In the genomic region with DNA sequence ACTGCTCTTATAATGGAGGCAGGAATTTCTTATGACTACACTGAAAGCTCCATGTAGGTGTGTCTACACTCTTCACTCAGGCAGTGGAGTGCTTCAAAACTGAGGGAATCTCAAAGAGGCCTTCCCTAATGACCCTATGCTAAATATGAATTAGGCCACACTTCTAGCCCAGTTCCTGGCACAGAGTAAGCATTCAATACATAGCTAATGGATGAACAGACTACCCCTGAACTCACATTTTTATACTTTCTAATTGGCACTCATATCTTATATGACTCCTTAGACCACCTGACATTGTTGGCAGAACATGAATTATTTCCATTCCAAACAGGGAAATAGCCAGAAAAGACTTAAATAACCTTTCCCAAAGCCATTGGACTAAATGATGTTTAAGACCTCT, we compare ENCODE assay signal across 18 cellular contexts. TPM values are rescaled to one million over a fixed set of nuclear protein-coding genes. Genes with fewer than 3 reads are reported as not detected.
DNase-seq lines count a peak whose midpoint lies in the region; ATAC-seq and TF ChIP-seq lines count a peak whose summit lies in the region.
"Had no signal": no experiment of that assay in that cellular context is flagged by ENCODE, and none has a peak within 500 bp of the region (broad histone marks: within the 10 kb centered on the region; RNA-seq: fewer than 3 reads in every experiment).

No MANE protein-coding gene starts in this region.

- H3K4me2 ChIP-seq in IMR-90 (ENCODE audit: low read depth, low read length) (no peak overlapping the region), PC-9 (peak overlapping the region; percentile 81)

- H3K4me1 Mint-ChIP-seq in mesothelial cell of epicardium: peaks cover 61% of the 10 kb centered on the region
- H3K4me1 Mint-ChIP-seq in progenitor cell of endocrine pancreas (ENCODE audit: low read depth): peaks cover 3% of the 10 kb centered on the region

- no peak for TF ChIP-seq POLR2A in IMR-90 (IDR thresholded peaks at IDR 0.05; ENCODE audit: low read depth, low read length)

- peaks cover 55% of the 10 kb centered on the region for H3F3A ChIP-seq in PC-9 (ENCODE audit: insufficient read depth, low read depth)

- BruUV-seq in IMR-90 (replicated peaks; lab: Mats Ljungman, UMichigan): no TSS peak
- no TSS peak for BruUV-seq in PC-9 (replicated peaks; lab: Mats Ljungman, UMichigan)

- H3K14ac ChIP-seq in IMR-90 (replicated peaks; ENCODE audit: low read depth, low read length): no peak overlapping the region

- peak overlapping the region; percentile 55; the same call in 1 of the 2 replicates for H4K91ac ChIP-seq in IMR-90 (ENCODE audit: insufficient read depth, low read depth, low read length)

- no peak for DNase-seq in IMR-90
- peak in 1 of 2 experiments; percentile 21 for DNase-seq in PC-9
- DNase-seq in choroid plexus epithelial cell (ENCODE audit: low read depth): peak; percentile 35
- no peak for DNase-seq in mesothelial cell of epicardium (ENCODE audit: low spot score in 2 of 2, unreplicated experiment in 2 of 2)
- no peak for DNase-seq in RKO (ENCODE audit: low spot score)
- DNase-seq in activated CD4-positive, CD25-positive, alpha-beta regulatory T cell treated with anti-CD3 and anti-CD28 coated beads, Interleukin-2, amount 50 U/mL, for 72 hours: no peak
- no peak for DNase-seq in progenitor cell of endocrine pancreas (ENCODE audit: low spot score, unreplicated experiment)
- DNase-seq: BE2C; C1 segment of cervical spinal cord; CD4-positive, CD25-positive, alpha-beta regulatory T cell; CD8-positive, alpha-beta memory T cell; COR-L47 had no signal

- peaks cover 71% of the 10 kb centered on the region for H3K79me2 ChIP-seq in PC-9 (ENCODE audit: low read depth)

- peaks cover 7% of the 10 kb centered on the region for H4K20me1 ChIP-seq in IMR-90 (ENCODE audit: insufficient read depth, low read length)
- no peaks in the 10 kb centered on the region for H4K20me1 ChIP-seq in PC-9 (ENCODE audit: insufficient read depth)

- H3K4me3 ChIP-seq in IMR-90 (ENCODE audit: insufficient read depth, low read depth, low read length) (no peak overlapping the region), PC-9 (peak overlapping the region; percentile 33; the same call in 1 of the 2 replicates), choroid plexus epithelial cell (ENCODE audit: low read depth, low read length) (no peak overlapping the region)
- H3K4me3 ChIP-seq: HAP-1 had no signal

- no peaks in the 10 kb centered on the region for H3K27me3 ChIP-seq in IMR-90 (ENCODE audit: control insufficient read depth, insufficient read depth, low read length)
- no peaks in the 10 kb centered on the region for H3K27me3 ChIP-seq in PC-9 (ENCODE audit: insufficient read depth, low read depth)
- H3K27me3 ChIP-seq: BE2C had no signal

- H3K36me3 ChIP-seq in IMR-90 (ENCODE audit: control insufficient read depth, insufficient read depth, low read length): no peaks in the 10 kb centered on the region
- peaks cover 9% of the 10 kb centered on the region; the same call in 1 of the 2 replicates for H3K36me3 ChIP-seq in PC-9 (ENCODE audit: low read depth)
- H3K36me3 ChIP-seq: BE2C, HAP-1 had no signal

- TF ChIP-seq CTCF in IMR-90 (conservative IDR thresholded peaks at IDR 0.05; ENCODE audit: low read depth, low read length) (no peak), PC-9 (conservative IDR thresholded peaks at IDR 0.05) (no peak), choroid plexus epithelial cell (conservative IDR thresholded peaks at IDR 0.05; ENCODE audit: low read depth, low read length) (no peak), mesothelial cell of epicardium (IDR thresholded peaks at IDR 0.05; ENCODE audit: unreplicated experiment) (no peak), progenitor cell of endocrine pancreas (IDR thresholded peaks at IDR 0.05; ENCODE audit: unreplicated experiment) (no peak)

- no peak overlapping the region for H2BK5ac ChIP-seq in IMR-90 (ENCODE audit: low read depth, low read length, poor library complexity, severe bottlenecking)

- peak overlapping the region in 1 of 2 experiments; percentile 51; a peak in 1 of 4 replicates for H4K8ac ChIP-seq in IMR-90 (ENCODE audit: low read depth in 2 of 2, low read length in 2 of 2)

- POLR2A ChIA-PET in IMR-90 (lab: Charles Lee; ENCODE audit: unreplicated experiment) (no interaction called here), PC-9 (lab: Charles Lee; ENCODE audit: unreplicated experiment) (no interaction called here)

- H3K23ac ChIP-seq in IMR-90 (ENCODE audit: low read depth, low read length): 0 out of 2 replicates have a peak overlapping the region, but pooled peaks have one; percentile 18

- H3K27me3 Mint-ChIP-seq in mesothelial cell of epicardium (ENCODE audit: low read depth): no peaks in the 10 kb centered on the region
- no peaks in the 10 kb centered on the region for H3K27me3 Mint-ChIP-seq in progenitor cell of endocrine pancreas

- H2AK5ac ChIP-seq in IMR-90 (ENCODE audit: low read depth, low read length): no peak overlapping the region

- CTCF ChIA-PET in IMR-90 (lab: Yijun Ruan, JAX): interaction anchor here (0.8 to 4.7 kb wide), 4 partner anchors 60 to 84 kb away, joined by 4 to 51 read pairs (median 8); a partner anchor contains a TSS
- CTCF ChIA-PET in PC-9 (lab: Charles Lee): interaction anchor here (2.6 kb wide), 1 partner anchor 70 kb away, joined by 12 read pairs; no protein-coding TSS in a partner anchor

- H3K79me1 ChIP-seq in IMR-90 (ENCODE audit: low read depth in 1 of 2, low read length in 2 of 2): peaks cover 9 to 21% of the 10 kb centered on the region in 2 experiments; a peak in 3 of 4 replicates

- no peak overlapping the region for H4K5ac ChIP-seq in IMR-90 (ENCODE audit: low read depth, low read length)

- no peak overlapping the region for H2BK20ac ChIP-seq in IMR-90 (ENCODE audit: low read depth, low read length)

- no peak overlapping the region for H3K56ac ChIP-seq in IMR-90 (ENCODE audit: extremely low read depth, insufficient read depth, low read length)

- ATAC-seq in IMR-90 (ENCODE audit: low read depth) (no peak), HG03457 (IDR thresholded peaks at IDR 0.05; ENCODE audit: unreplicated experiment) (no peak)

- peaks cover 36% of the 10 kb centered on the region for H3K4me1 ChIP-seq in IMR-90 (ENCODE audit: control insufficient read depth, insufficient read depth, low read length)
- peaks cover 72% of the 10 kb centered on the region for H3K4me1 ChIP-seq in PC-9 (replicated peaks; ENCODE audit: insufficient read depth)
- H3K4me1 ChIP-seq: BE2C, HAP-1 had no signal

- dilution Hi-C loops in IMR-90 (cut with HindIII; ENCODE audit: low sequenced_read_pairs, unreplicated experiment): no loop called here

- H3K9me3 Mint-ChIP-seq in mesothelial cell of epicardium: no peaks in the 10 kb centered on the region
- H3K9me3 Mint-ChIP-seq in progenitor cell of endocrine pancreas (ENCODE audit: low read depth): no peaks in the 10 kb centered on the region
- H3K9me3 Mint-ChIP-seq: CD8-positive, alpha-beta memory T cell had no signal

- H3K9me2 ChIP-seq in PC-9 (ENCODE audit: insufficient read depth): no peaks in the 10 kb centered on the region

- no peaks in the 10 kb centered on the region for H3K9me3 ChIP-seq in IMR-90 (ENCODE audit: control insufficient read depth, insufficient read depth, low read length)
- H3K9me3 ChIP-seq in PC-9 (ENCODE audit: insufficient read depth, low read depth): no peaks in the 10 kb centered on the region
- H3K9me3 ChIP-seq: BE2C, HAP-1 had no signal

- H3K4ac ChIP-seq in IMR-90 (ENCODE audit: low read depth, low read length): no peak overlapping the region; the same call in 1 of the 2 replicates

- H2AFZ ChIP-seq in IMR-90 (replicated peaks; ENCODE audit: low read length, poor library complexity): no peak overlapping the region
- no peak overlapping the region for H2AFZ ChIP-seq in PC-9

- H3K27ac Mint-ChIP-seq in mesothelial cell of epicardium: peak overlapping the region; percentile 90
- H3K27ac Mint-ChIP-seq in progenitor cell of endocrine pancreas: no peak overlapping the region

- intact Hi-C loops in IMR-90 (cut with micrococcal nuclease): loop anchor here (5.0 kb wide), 1 partner anchor 533 kb away; no protein-coding TSS in a partner anchor
- intact Hi-C loops in PC-9 (cut with micrococcal nuclease; ENCODE audit: unreplicated experiment): loop anchor here (5.0 kb wide), 2 partner anchors 157 to 533 kb away; a partner anchor contains a TSS

- peak overlapping the region; percentile 68; the same call in 1 of the 3 replicates for H2BK15ac ChIP-seq in IMR-90 (ENCODE audit: low read depth, low read length)

- H3K36me3 Mint-ChIP-seq in mesothelial cell of epicardium (peaks cover 10% of the 10 kb centered on the region), progenitor cell of endocrine pancreas (ENCODE audit: insufficient read depth) (no peaks in the 10 kb centered on the region)

- in situ Hi-C loops in IMR-90 (cut with MboI; ENCODE audit: low sequenced_read_pairs): loop anchor here (5.0 kb wide), 1 partner anchor 63 kb away; no protein-coding TSS in a partner anchor

- H3K9ac ChIP-seq in IMR-90 (ENCODE audit: low read depth, low read length): no peak overlapping the region

- H3K27ac ChIP-seq in IMR-90 (ENCODE audit: insufficient read depth, low read length) (no peak overlapping the region), PC-9 (peak overlapping the region; percentile 78)
- H3K27ac ChIP-seq: HL-60 had no signal

- peaks cover 12% of the 10 kb centered on the region; the same call in 1 of the 2 replicates for H3K9me1 ChIP-seq in IMR-90 (ENCODE audit: insufficient read depth, low read length)

- H2BK120ac ChIP-seq in IMR-90 (ENCODE audit: low read depth, low read length): no peak overlapping the region

- no peak overlapping the region for H3K18ac ChIP-seq in IMR-90 (ENCODE audit: low read depth, low read length)

- peak overlapping the region; percentile 77 for H2AK9ac ChIP-seq in IMR-90 (replicated peaks; ENCODE audit: low read depth, low read length, poor library complexity)

- no peak for TF ChIP-seq RAD21 in IMR-90 (IDR thresholded peaks at IDR 0.05; ENCODE audit: low read length)

- H3K4me3 Mint-ChIP-seq in mesothelial cell of epicardium (no peak overlapping the region), progenitor cell of endocrine pancreas (ENCODE audit: low read depth) (no peak overlapping the region)

TF ChIP-seq in IMR-90, 13 proteins besides CTCF, POLR2A, EP300 and RAD21 (continues in another document):
- TF ChIP-seq MXI1 (IDR thresholded peaks at IDR 0.05; ENCODE audit: borderline replicate concordance, low read depth, low read length): no peak

RNA-seq across cellular contexts. Expression of a gene that starts 3.4 kb away (rescaled TPM):
- total RNA-seq in IMR-90 (2012; rRNA removed): 0.90 and 1.9 TPM in 2 replicates
- polyA plus RNA-seq in IMR-90 (2012; rRNA removed): 2.6 and 3.0 TPM in 2 replicates
- polyA plus RNA-seq in IMR-90 (2012; cell fraction: cytosol; rRNA removed): 1.9 and 11.6 TPM in 2 replicates
- polyA plus RNA-seq in IMR-90 (2012; cell fraction: nucleus; rRNA removed; ENCODE audit: low replicate concordance): 3.8 and 4.0 TPM in 2 replicates
- total RNA-seq in PC-9 (2021): 9.3 and 20.5 TPM in 2 replicates
- total RNA-seq in mesothelial cell of epicardium: 48.9 to 53.0 TPM (median 51.9 TPM) in 3 replicates
- 1.1 and 3.3 TPM in 2 replicates for total RNA-seq in progenitor cell of endocrine pancreas
- total RNA-seq: A172; CD4-positive, CD25-positive, alpha-beta regulatory T cell; CD8-positive, alpha-beta memory T cell; H4; HT1080 had no signal
- polyA plus RNA-seq: CD4-positive, CD25-positive, alpha-beta regulatory T cell; CD8-positive, alpha-beta memory T cell had no signal

RNA-seq across cellular contexts. Expression of a gene that starts 56.4 kb away (rescaled TPM):
- total RNA-seq in IMR-90 (2012; rRNA removed) (83.0 and 93.6 TPM in 2 replicates), PC-9 (2021) (not detected in 2 replicates), mesothelial cell of epicardium (42.6 to 46.7 TPM (median 46.7 TPM) in 3 replicates), progenitor cell of endocrine pancreas (12.3 and 13.3 TPM in 2 replicates)
- polyA plus RNA-seq in IMR-90 (2012; rRNA removed): 134 and 155 TPM in 2 replicates
- 39.5 and 71.9 TPM in 2 replicates for polyA plus RNA-seq in IMR-90 (2012; cell fraction: cytosol; rRNA removed)
- polyA plus RNA-seq in IMR-90 (2012; cell fraction: nucleus; rRNA removed; ENCODE audit: low replicate concordance): 16.2 and 67.7 TPM in 2 replicates
- total RNA-seq: A172, HT1080 had no signal

Comparison
In these comparisons a context has a peak if more than half of its experiments do, and no peak if none do; other contexts are left out.
1. RNA of a gene that starts 56.4 kb away (total RNA-seq): 83.0 to 93.6 TPM in IMR-90, 42.6 to 46.7 TPM in mesothelial cell of epicardium and 12.3 to 13.3 TPM in progenitor cell of endocrine pancreas; not detected in PC-9; every median in the first group is over 10 times any median in the second.